Comparison of ENCODE assay signal across 8 cellular contexts in the genomic region with DNA sequence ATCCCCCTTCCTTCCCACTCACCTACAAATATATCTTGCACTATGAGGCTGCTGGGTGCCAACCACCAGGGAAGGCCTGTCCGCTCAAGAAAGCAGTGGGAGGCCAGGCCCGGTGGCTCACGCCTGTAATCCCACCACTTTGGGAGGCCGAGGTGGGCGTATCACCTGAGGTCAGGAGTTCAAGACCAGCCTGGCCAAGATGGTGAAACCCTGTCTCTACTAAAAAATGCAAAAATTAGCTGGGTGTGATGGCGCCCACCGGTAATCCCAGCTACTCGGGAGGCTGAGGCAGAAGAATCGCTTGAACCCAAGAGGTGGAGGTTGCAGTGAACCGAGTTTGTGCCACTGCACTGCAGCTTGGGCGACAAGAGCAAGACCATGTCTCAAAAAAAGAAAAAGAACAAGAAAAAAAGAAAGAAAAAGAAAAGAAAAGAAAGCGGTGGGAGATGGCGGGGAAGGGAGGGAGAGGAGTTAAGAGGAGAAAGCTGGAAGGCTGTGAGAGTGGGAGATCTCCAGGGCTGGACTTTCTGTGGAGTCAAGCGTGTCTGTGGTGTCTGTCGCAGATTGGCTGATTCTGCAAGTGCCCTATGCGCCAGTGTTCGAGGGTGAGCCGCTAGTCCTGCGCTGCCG. TPM values are rescaled to one million over a fixed set of nuclear protein-coding genes. Genes with fewer than 3 reads are reported as not detected.
A peak's percentile ranks its signal among the peaks of the same experiment; 100 is the strongest.
DNase-seq lines count a peak whose midpoint lies in the region; TF ChIP-seq lines count a peak whose summit lies in the region.
"Not testable (repeated sequence)": the region's sequence is repeated elsewhere in the genome, so short reads cannot be mapped to it uniquely, and the experiment has no call there.

No MANE protein-coding gene starts in this region.

- not testable (repeated sequence) for H3K4me1 ChIP-seq in cardiac muscle cell (ENCODE audit: low read depth)
- peaks cover 15% of the 10 kb centered on the region for H3K4me1 ChIP-seq in vagina

- not testable (repeated sequence) for H3K36me3 Mint-ChIP-seq in activated CD4-positive, alpha-beta memory T cell treated with anti-CD3 and anti-CD28 coated beads for 36 hours; mesothelial cell of epicardium

- H3K27me3 Mint-ChIP-seq in activated CD4-positive, alpha-beta memory T cell treated with anti-CD3 and anti-CD28 coated beads for 36 hours = peaks cover 26% of the 10 kb centered on the region
- peaks cover 43% of the 10 kb centered on the region for H3K27me3 Mint-ChIP-seq in mesothelial cell of epicardium (ENCODE audit: low read depth)

- POLR2A ChIA-PET in activated CD4-positive, alpha-beta memory T cell treated with anti-CD3 and anti-CD28 coated beads for 36 hours (lab: Charles Lee) = interaction anchor here (1.7 kb wide), 1 partner anchor 24 kb away, joined by 6 read pairs; the partner anchor contains the start of gene DUSP12

- TF ChIP-seq POLR2A in vagina (IDR thresholded peaks at IDR 0.05) = not testable (repeated sequence)

- H3K27ac Mint-ChIP-seq in activated CD4-positive, alpha-beta memory T cell treated with anti-CD3 and anti-CD28 coated beads for 36 hours = not testable (repeated sequence)
- H3K27ac Mint-ChIP-seq in mesothelial cell of epicardium = peak overlapping the region; percentile 87

- H3K4me1 Mint-ChIP-seq in activated CD4-positive, alpha-beta memory T cell treated with anti-CD3 and anti-CD28 coated beads for 36 hours (ENCODE audit: low read depth) = peaks cover 47% of the 10 kb centered on the region
- H3K4me1 Mint-ChIP-seq in mesothelial cell of epicardium = peaks cover 31% of the 10 kb centered on the region

- not testable (repeated sequence) for TF ChIP-seq CTCF in GM12865 (IDR thresholded peaks at IDR 0.05; ENCODE audit: insufficient read depth, low read depth, low read length, missing control alignments); cardiac fibroblast (IDR thresholded peaks at IDR 0.05; ENCODE audit: low read depth, low read length); cardiac muscle cell (IDR thresholded peaks at IDR 0.05; ENCODE audit: low read depth, low read length); mesothelial cell of epicardium (IDR thresholded peaks at IDR 0.05; ENCODE audit: unreplicated experiment); retinal pigment epithelial cell (conservative IDR thresholded peaks at IDR 0.05; ENCODE audit: low read depth, low read length); vagina (IDR thresholded peaks at IDR 0.05)

- H3K4me3 ChIP-seq in GM12865 (ENCODE audit: low read depth, low read length) = peak overlapping the region; percentile 94
- peak overlapping the region; percentile 90 for H3K4me3 ChIP-seq in MG63
- peak overlapping the region; percentile 67 to 73 for H3K4me3 ChIP-seq in cardiac fibroblast (replicated peaks in 1 of 2; ENCODE audit: low read depth in 2 of 2, low read length in 2 of 2)
- H3K4me3 ChIP-seq in cardiac muscle cell = peak overlapping the region; percentile 51
- peak overlapping the region; percentile 71 for H3K4me3 ChIP-seq in retinal pigment epithelial cell (ENCODE audit: low read length)
- peak overlapping the region; percentile 82 for H3K4me3 ChIP-seq in vagina

- not testable (repeated sequence) for H3K27ac ChIP-seq in cardiac muscle cell
- H3K27ac ChIP-seq in vagina = peak overlapping the region; percentile 94

- not testable (repeated sequence) for H3K36me3 ChIP-seq in MG63, cardiac muscle cell, vagina

- H3K9me3 ChIP-seq in MG63; cardiac muscle cell (ENCODE audit: low read depth); vagina: not testable (repeated sequence)

- not testable (repeated sequence) for H3K9me3 Mint-ChIP-seq in activated CD4-positive, alpha-beta memory T cell treated with anti-CD3 and anti-CD28 coated beads for 36 hours; mesothelial cell of epicardium

- H3K27me3 ChIP-seq in MG63, vagina: not testable (repeated sequence)
- peaks cover 44% of the 10 kb centered on the region for H3K27me3 ChIP-seq in cardiac muscle cell

- intact Hi-C loops in activated CD4-positive, alpha-beta memory T cell treated with anti-CD3 and anti-CD28 coated beads for 36 hours (cut with micrococcal nuclease); vagina (cut with DNase I): not testable (repeated sequence)

- CTCF ChIA-PET in activated CD4-positive, alpha-beta memory T cell treated with anti-CD3 and anti-CD28 coated beads for 36 hours (lab: Charles Lee) = interaction anchor here (1.0 to 3.1 kb wide), 7 partner anchors 11 to 241 kb away, joined by 3 to 13 read pairs (median 4); no protein-coding TSS in a partner anchor

- not testable (repeated sequence) for DNase-seq in GM12865 (ENCODE audit: low read depth); MG63; activated CD4-positive, alpha-beta memory T cell treated with anti-CD3 and anti-CD28 coated beads for 36 hours; cardiac fibroblast (ENCODE audit: low read depth in 2 of 2); cardiac muscle cell (ENCODE audit: low read depth in 1 of 2, low spot score in 1 of 2); mesothelial cell of epicardium (ENCODE audit: low spot score in 2 of 2, unreplicated experiment in 2 of 2); retinal pigment epithelial cell (ENCODE audit: low read depth); vagina (ENCODE audit: extremely low spot score in 2 of 2)

- peak overlapping the region; percentile 74 for H3K4me3 Mint-ChIP-seq in activated CD4-positive, alpha-beta memory T cell treated with anti-CD3 and anti-CD28 coated beads for 36 hours
- peak overlapping the region; percentile 86 for H3K4me3 Mint-ChIP-seq in mesothelial cell of epicardium

RNA-seq across cellular contexts. Expression of gene FCRLB, which starts 4.0 kb away (rescaled TPM):
- total RNA-seq in MG63 (2014; rRNA removed; shearing (Covaris generic); ENCODE audit: low replicate concordance) = 0.47 and 3.1 TPM in 2 replicates
- total RNA-seq in activated CD4-positive, alpha-beta memory T cell treated with anti-CD3 and anti-CD28 coated beads for 36 hours = not detected
- total RNA-seq in cardiac muscle cell = 2.9 and 3.0 TPM in 2 replicates
- polyA plus RNA-seq in cardiac muscle cell = 0.67 and 1.7 TPM in 2 replicates
- 0.47 to 0.62 TPM (median 0.59 TPM) in 3 replicates for total RNA-seq in mesothelial cell of epicardium
- not detected for total RNA-seq in vagina

RNA-seq across cellular contexts. Expression of gene FCRLA, which starts 18.3 kb away (rescaled TPM):
- 2.2 TPM in 1 of 2 replicates, not detected in the other for total RNA-seq in MG63 (2014; rRNA removed; shearing (Covaris generic); ENCODE audit: low replicate concordance)
- total RNA-seq in activated CD4-positive, alpha-beta memory T cell treated with anti-CD3 and anti-CD28 coated beads for 36 hours = not detected
- 0.18 TPM in 1 of 2 replicates, not detected in the other for total RNA-seq in cardiac muscle cell
- 0.39 TPM in 1 of 2 replicates, not detected in the other for polyA plus RNA-seq in cardiac muscle cell
- not detected in 3 replicates for total RNA-seq in mesothelial cell of epicardium
- not detected for total RNA-seq in vagina

RNA-seq across cellular contexts. Expression of gene DUSP12, which starts 24.2 kb away (rescaled TPM):
- total RNA-seq in MG63 (2014; rRNA removed; shearing (Covaris generic); ENCODE audit: low replicate concordance) = 64.9 and 126 TPM in 2 replicates
- 10 to 100 TPM; 25.9 to 28.5 TPM for total RNA-seq in activated CD4-positive, alpha-beta memory T cell treated with anti-CD3 and anti-CD28 coated beads for 36 hours
- total RNA-seq in cardiac muscle cell = 40.0 and 60.5 TPM in 2 replicates
- polyA plus RNA-seq in cardiac muscle cell = 63.1 and 65.7 TPM in 2 replicates
- total RNA-seq in mesothelial cell of epicardium = 23.5 to 28.7 TPM (median 26.0 TPM) in 3 replicates
- 34.1 TPM for total RNA-seq in vagina

RNA-seq across cellular contexts. Expression of gene ATF6, which starts 40.7 kb away (rescaled TPM):
- total RNA-seq in MG63 (2014; rRNA removed; shearing (Covaris generic); ENCODE audit: low replicate concordance) = 17.2 and 19.4 TPM in 2 replicates
- total RNA-seq in activated CD4-positive, alpha-beta memory T cell treated with anti-CD3 and anti-CD28 coated beads for 36 hours = 10 to 100 TPM; 20.8 to 23.0 TPM
- total RNA-seq in cardiac muscle cell (18.0 and 18.1 TPM in 2 replicates), mesothelial cell of epicardium (26.1 to 28.0 TPM (median 27.4 TPM) in 3 replicates), vagina (21.1 TPM)
- polyA plus RNA-seq in cardiac muscle cell = 14.6 and 15.6 TPM in 2 replicates
